ENCODE assay signal across 1 cellular context in the genomic region with DNA sequence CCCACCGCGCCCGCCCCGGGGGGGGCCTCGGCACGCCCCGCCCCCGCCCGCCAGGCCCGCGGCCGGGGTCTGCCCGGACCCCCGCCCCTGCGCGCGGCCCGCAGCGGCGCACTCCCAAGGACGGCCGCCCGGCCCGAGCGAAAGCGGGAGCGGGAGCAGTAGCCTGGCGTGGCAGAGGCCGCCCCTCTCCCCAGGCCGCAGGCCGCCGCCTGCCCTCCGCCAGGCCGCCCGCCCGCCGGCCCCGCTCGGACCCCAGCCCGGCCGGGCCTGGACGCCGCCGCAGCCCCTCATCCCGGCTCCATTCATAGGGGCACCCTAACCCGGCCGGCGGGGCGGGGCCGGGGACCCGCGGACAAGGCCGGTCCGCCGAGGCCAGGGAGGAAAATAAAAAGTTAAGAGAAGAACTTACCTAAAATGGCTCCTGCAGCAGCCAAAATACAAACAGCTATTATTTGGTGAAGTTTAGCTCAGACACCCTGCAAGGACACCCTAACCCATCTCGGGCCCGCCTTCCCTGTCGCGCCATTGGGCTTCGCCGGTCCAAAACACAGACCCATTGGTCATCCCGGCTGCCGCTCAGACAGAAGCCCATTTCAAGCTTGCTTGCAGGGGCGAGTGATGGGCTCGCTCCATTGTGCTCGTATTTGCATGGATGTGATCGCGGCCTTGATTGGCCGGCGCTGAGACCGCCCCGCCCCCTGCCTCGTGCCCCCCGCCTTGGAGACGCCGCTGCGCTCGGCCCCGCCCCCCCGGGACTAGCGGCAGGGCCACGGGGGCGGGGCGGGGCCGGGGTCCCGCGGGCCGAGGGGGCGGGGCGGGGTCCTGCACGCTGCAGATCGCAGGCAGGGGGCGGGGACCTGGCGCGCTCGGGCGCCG.
TF ChIP-seq lines count a peak whose summit lies in the region.

A gene with protein sequence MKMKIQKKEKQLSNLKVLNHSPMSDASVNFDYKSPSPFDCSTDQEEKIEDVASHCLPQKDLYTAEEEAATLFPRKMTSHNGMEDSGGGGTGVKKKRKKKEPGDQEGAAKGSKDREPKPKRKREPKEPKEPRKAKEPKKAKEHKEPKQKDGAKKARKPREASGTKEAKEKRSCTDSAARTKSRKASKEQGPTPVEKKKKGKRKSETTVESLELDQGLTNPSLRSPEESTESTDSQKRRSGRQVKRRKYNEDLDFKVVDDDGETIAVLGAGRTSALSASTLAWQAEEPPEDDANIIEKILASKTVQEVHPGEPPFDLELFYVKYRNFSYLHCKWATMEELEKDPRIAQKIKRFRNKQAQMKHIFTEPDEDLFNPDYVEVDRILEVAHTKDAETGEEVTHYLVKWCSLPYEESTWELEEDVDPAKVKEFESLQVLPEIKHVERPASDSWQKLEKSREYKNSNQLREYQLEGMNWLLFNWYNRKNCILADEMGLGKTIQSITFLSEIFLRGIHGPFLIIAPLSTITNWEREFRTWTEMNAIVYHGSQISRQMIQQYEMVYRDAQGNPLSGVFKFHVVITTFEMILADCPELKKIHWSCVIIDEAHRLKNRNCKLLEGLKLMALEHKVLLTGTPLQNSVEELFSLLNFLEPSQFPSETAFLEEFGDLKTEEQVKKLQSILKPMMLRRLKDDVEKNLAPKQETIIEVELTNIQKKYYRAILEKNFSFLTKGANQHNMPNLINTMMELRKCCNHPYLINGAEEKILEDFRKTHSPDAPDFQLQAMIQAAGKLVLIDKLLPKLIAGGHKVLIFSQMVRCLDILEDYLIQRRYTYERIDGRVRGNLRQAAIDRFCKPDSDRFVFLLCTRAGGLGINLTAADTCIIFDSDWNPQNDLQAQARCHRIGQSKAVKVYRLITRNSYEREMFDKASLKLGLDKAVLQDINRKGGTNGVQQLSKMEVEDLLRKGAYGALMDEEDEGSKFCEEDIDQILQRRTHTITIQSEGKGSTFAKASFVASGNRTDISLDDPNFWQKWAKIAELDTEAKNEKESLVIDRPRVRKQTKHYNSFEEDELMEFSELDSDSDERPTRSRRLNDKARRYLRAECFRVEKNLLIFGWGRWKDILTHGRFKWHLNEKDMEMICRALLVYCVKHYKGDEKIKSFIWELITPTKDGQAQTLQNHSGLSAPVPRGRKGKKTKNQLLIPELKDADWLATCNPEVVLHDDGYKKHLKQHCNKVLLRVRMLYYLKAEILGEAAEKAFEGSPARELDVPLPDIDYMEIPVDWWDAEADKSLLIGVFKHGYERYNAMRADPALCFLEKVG (N-terminal part only) (minus strand): TSS at position 447 of the 876 bp plus-strand sequence. CDS start 67,040 bp downstream, outside the sequence.

TF ChIP-seq in liver, 16 proteins besides CTCF, POLR2A, EP300 and RAD21 (continued from another document):
- TF ChIP-seq, protein P1, sequence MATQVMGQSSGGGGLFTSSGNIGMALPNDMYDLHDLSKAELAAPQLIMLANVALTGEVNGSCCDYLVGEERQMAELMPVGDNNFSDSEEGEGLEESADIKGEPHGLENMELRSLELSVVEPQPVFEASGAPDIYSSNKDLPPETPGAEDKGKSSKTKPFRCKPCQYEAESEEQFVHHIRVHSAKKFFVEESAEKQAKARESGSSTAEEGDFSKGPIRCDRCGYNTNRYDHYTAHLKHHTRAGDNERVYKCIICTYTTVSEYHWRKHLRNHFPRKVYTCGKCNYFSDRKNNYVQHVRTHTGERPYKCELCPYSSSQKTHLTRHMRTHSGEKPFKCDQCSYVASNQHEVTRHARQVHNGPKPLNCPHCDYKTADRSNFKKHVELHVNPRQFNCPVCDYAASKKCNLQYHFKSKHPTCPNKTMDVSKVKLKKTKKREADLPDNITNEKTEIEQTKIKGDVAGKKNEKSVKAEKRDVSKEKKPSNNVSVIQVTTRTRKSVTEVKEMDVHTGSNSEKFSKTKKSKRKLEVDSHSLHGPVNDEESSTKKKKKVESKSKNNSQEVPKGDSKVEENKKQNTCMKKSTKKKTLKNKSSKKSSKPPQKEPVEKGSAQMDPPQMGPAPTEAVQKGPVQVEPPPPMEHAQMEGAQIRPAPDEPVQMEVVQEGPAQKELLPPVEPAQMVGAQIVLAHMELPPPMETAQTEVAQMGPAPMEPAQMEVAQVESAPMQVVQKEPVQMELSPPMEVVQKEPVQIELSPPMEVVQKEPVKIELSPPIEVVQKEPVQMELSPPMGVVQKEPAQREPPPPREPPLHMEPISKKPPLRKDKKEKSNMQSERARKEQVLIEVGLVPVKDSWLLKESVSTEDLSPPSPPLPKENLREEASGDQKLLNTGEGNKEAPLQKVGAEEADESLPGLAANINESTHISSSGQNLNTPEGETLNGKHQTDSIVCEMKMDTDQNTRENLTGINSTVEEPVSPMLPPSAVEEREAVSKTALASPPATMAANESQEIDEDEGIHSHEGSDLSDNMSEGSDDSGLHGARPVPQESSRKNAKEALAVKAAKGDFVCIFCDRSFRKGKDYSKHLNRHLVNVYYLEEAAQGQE (IDR thresholded peaks at IDR 0.05) = no peak
- TF ChIP-seq FOXA2 (IDR thresholded peaks at IDR 0.05) (no peak), YY1 (IDR thresholded peaks at IDR 0.05) (peak; percentile 90)
